Comparison of ENCODE assay signal across 16 cellular contexts in the genomic region with DNA sequence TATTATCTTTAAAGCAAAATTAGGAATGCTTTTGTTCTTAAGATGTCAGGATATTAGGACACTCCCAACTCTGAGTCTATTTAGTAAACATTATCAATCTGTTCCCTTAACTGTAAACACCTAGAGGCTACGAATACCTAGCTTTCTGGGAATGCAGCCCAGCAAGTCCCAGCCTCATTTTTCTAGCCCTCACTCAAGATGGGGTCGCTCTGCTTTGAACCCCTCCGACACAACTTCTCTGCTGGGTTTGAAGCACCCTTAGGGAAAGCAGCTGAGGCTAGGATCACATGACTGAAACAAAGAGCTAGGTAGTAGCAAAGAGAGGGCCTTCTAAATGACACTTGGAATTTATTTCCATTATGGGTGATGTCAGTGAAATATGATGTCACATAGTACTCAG.
"Had no signal": no experiment of that assay in that cellular context is flagged by ENCODE, and none has a peak within 500 bp of the region (broad histone marks: within the 10 kb centered on the region; RNA-seq: fewer than 3 reads in every experiment).

No MANE protein-coding gene starts in this region.

- H3K4me1 Mint-ChIP-seq: activated CD4-positive, alpha-beta T cell treated with anti-CD3 and anti-CD28 coated beads, Interleukin-2, amount 10 ng/mL, durations not matched to agents 24 days and 14 days; activated naive CD4-positive, alpha-beta T cell treated with anti-CD3 and anti-CD28 coated beads, Interleukin-2, amount 10 ng/mL, durations not matched to agents 7 days and 5 days; central memory CD8-positive, alpha-beta T cell; naive thymus-derived CD4-positive, alpha-beta T cell; stimulated activated naive CD8-positive, alpha-beta T cell treated with anti-CD3 and anti-CD28 coated beads, Interleukin-15, amount 100 ng/mL, for 72 hours; T-cell had no signal

- H3K9me3 Mint-ChIP-seq: activated B cell treated with CpG ODN at 0.5 μM for 24 hours; activated CD4-positive, alpha-beta T cell treated with anti-CD3 and anti-CD28 coated beads, Interleukin-2, amount 10 ng/mL, durations not matched to agents 24 days and 14 days; activated naive CD4-positive, alpha-beta T cell treated with anti-CD3 and anti-CD28 coated beads, Interleukin-2, amount 10 ng/mL, durations not matched to agents 7 days and 5 days; activated T-cell treated with anti-CD3 and anti-CD28 coated beads, Interleukin-2, amount 50 U/mL, for 4 hours; central memory CD8-positive, alpha-beta T cell; naive thymus-derived CD4-positive, alpha-beta T cell; stimulated activated naive CD8-positive, alpha-beta T cell treated with anti-CD3 and anti-CD28 coated beads, Interleukin-15, amount 100 ng/mL, for 72 hours; T-cell had no signal

- H3K36me3 Mint-ChIP-seq: activated naive CD4-positive, alpha-beta T cell treated with anti-CD3 and anti-CD28 coated beads, Interleukin-2, amount 10 ng/mL, durations not matched to agents 7 days and 5 days; naive thymus-derived CD4-positive, alpha-beta T cell; T-cell had no signal

- DNase-seq: activated B cell treated with CpG ODN at 0.5 μM for 24 hours; activated CD4-positive, alpha-beta T cell treated with anti-CD3 and anti-CD28 coated beads, Interleukin-2, amount 10 ng/mL, durations not matched to agents 24 days and 14 days; activated CD8-positive, alpha-beta memory T cell treated with anti-CD3 and anti-CD28 coated beads, Interleukin-2, amount 50 U/mL, for 4 hours; activated CD8-positive, alpha-beta T cell treated with anti-CD3 and anti-CD28 coated beads, Interleukin-2, amount 10 ng/mL, durations not matched to agents 7 days and 5 days; activated naive CD4-positive, alpha-beta T cell treated with anti-CD3 and anti-CD28 coated beads, Interleukin-2, amount 10 ng/mL, durations not matched to agents 7 days and 5 days; activated T-cell treated with anti-CD3 and anti-CD28 coated beads, Interleukin-2, amount 50 U/mL, for 4 hours; aorta; left ventricle myocardium superior; naive thymus-derived CD4-positive, alpha-beta T cell; ovary; right lobe of liver; stimulated activated CD4-positive, alpha-beta T cell treated with anti-CD3 and anti-CD28 coated beads, Interleukin-4, amount 100 ng/mL, for 1 hour; stimulated activated naive CD8-positive, alpha-beta T cell treated with anti-CD3 and anti-CD28 coated beads, Interleukin-15, amount 100 ng/mL, for 72 hours; T-cell; transverse colon had no signal

- H3K4me3 Mint-ChIP-seq: activated B cell treated with CpG ODN at 0.5 μM for 24 hours; activated CD4-positive, alpha-beta T cell treated with anti-CD3 and anti-CD28 coated beads, Interleukin-2, amount 10 ng/mL, durations not matched to agents 24 days and 14 days; activated CD8-positive, alpha-beta T cell treated with anti-CD3 and anti-CD28 coated beads, Interleukin-2, amount 10 ng/mL, durations not matched to agents 7 days and 5 days; activated naive CD4-positive, alpha-beta T cell treated with anti-CD3 and anti-CD28 coated beads, Interleukin-2, amount 10 ng/mL, durations not matched to agents 7 days and 5 days; activated T-cell treated with anti-CD3 and anti-CD28 coated beads, Interleukin-2, amount 50 U/mL, for 4 hours; central memory CD8-positive, alpha-beta T cell; naive thymus-derived CD4-positive, alpha-beta T cell; stimulated activated naive CD8-positive, alpha-beta T cell treated with anti-CD3 and anti-CD28 coated beads, Interleukin-15, amount 100 ng/mL, for 72 hours; T-cell had no signal

- H3K27ac Mint-ChIP-seq: activated B cell treated with CpG ODN at 0.5 μM for 24 hours; activated CD4-positive, alpha-beta T cell treated with anti-CD3 and anti-CD28 coated beads, Interleukin-2, amount 10 ng/mL, durations not matched to agents 24 days and 14 days; activated CD8-positive, alpha-beta T cell treated with anti-CD3 and anti-CD28 coated beads, Interleukin-2, amount 10 ng/mL, durations not matched to agents 7 days and 5 days; activated naive CD4-positive, alpha-beta T cell treated with anti-CD3 and anti-CD28 coated beads, Interleukin-2, amount 10 ng/mL, durations not matched to agents 7 days and 5 days; naive thymus-derived CD4-positive, alpha-beta T cell; stimulated activated naive CD8-positive, alpha-beta T cell treated with anti-CD3 and anti-CD28 coated beads, Interleukin-15, amount 100 ng/mL, for 72 hours; T-cell had no signal

- H3K27me3 Mint-ChIP-seq: activated CD4-positive, alpha-beta T cell treated with anti-CD3 and anti-CD28 coated beads, Interleukin-2, amount 10 ng/mL, durations not matched to agents 24 days and 14 days; activated naive CD4-positive, alpha-beta T cell treated with anti-CD3 and anti-CD28 coated beads, Interleukin-2, amount 10 ng/mL, durations not matched to agents 7 days and 5 days; stimulated activated naive CD8-positive, alpha-beta T cell treated with anti-CD3 and anti-CD28 coated beads, Interleukin-15, amount 100 ng/mL, for 72 hours had no signal
